ENCODE assay signal across 13 cellular contexts in genomic region chr4:143391895-143392294, GRCh38. TPM values are rescaled to one million over a fixed set of nuclear protein-coding genes. Genes with fewer than 3 reads are reported as not detected.
DNase-seq lines count a peak whose midpoint lies in the region; ATAC-seq and TF ChIP-seq lines count a peak whose summit lies in the region.
"Had no signal": no experiment of that assay in that cellular context is flagged by ENCODE, and none has a peak within 500 bp of the region (broad histone marks: within the 10 kb centered on the region; RNA-seq: fewer than 3 reads in every experiment).

No MANE protein-coding gene starts in this region.

- 6 to 21% methylated on average over 3 of the region's 3 CpGs for WGBS in gastroesophageal sphincter (ENCODE audit: low coverage in 1 of 2), 2 donors

- no peaks in the 10 kb centered on the region for H3K27me3 ChIP-seq in adipocyte (replicated peaks; ENCODE audit: control insufficient read depth, insufficient read depth, low read length)
- H3K27me3 ChIP-seq in gastroesophageal sphincter: no peaks in the 10 kb centered on the region
- H3K27me3 ChIP-seq: transverse colon had no signal

- H3K36me3 ChIP-seq in adipocyte (ENCODE audit: control insufficient read depth, insufficient read depth, low read length, severe bottlenecking): no peaks in the 10 kb centered on the region
- no peaks in the 10 kb centered on the region for H3K36me3 ChIP-seq in gastroesophageal sphincter
- H3K36me3 ChIP-seq: transverse colon had no signal

- H3K9me3 ChIP-seq in adipocyte (ENCODE audit: control insufficient read depth, low read length) (no peaks in the 10 kb centered on the region), gastroesophageal sphincter (no peaks in the 10 kb centered on the region)
- H3K9me3 ChIP-seq: transverse colon had no signal

- no peak overlapping the region for H3K4me3 ChIP-seq in adipocyte (ENCODE audit: low read length)
- no peak overlapping the region for H3K4me3 ChIP-seq in gastroesophageal sphincter
- H3K4me3 ChIP-seq: transverse colon had no signal

- ATAC-seq in gastroesophageal sphincter: no peak
- ATAC-seq in GM18873 (IDR thresholded peaks at IDR 0.05; ENCODE audit: low FRiP score, unreplicated experiment): no peak
- ATAC-seq in left colon: no peak

- DNase-seq in EH (ENCODE audit: low read depth) (peak; percentile 86), adipocyte (ENCODE audit: low read depth) (peak; percentile 92), substantia nigra (lab: John Stamatoyannopoulos, UW) (no peak), NCI-H226 (no peak), left colon (no peak)
- no peak for DNase-seq in stimulated activated CD4-positive, alpha-beta T cell treated with anti-CD3 and anti-CD28 coated beads, Interleukin-2, amount 100 ng/mL, for 48 hours
- DNase-seq: activated CD4-positive, alpha-beta memory T cell treated with anti-CD3 and anti-CD28 coated beads, Interleukin-2, amount 10 ng/mL, durations not matched to agents 7 days and 5 days; amygdala; dermis blood vessel endothelial cell; foreskin melanocyte; transverse colon had no signal

- TF ChIP-seq POLR2A in gastroesophageal sphincter (IDR thresholded peaks at IDR 0.05): no peak

- TF ChIP-seq CTCF in gastroesophageal sphincter (IDR thresholded peaks at IDR 0.05): no peak

- peak overlapping the region; percentile 11 for H3K9ac ChIP-seq in adipocyte (ENCODE audit: low read length)

- no peak for TF ChIP-seq EP300 in gastroesophageal sphincter (IDR thresholded peaks at IDR 0.05)

- intact Hi-C loops in left colon (cut with DNase I, micrococcal nuclease): no loop called here

- H3K27ac ChIP-seq in gastroesophageal sphincter (peak overlapping the region; percentile 26 to 71 (median 51)), substantia nigra (ENCODE audit: low read depth, low read length, poor library complexity, severe bottlenecking) (peak overlapping the region; percentile 33)

- H3K4me1 ChIP-seq in adipocyte (ENCODE audit: control insufficient read depth, insufficient read depth, low read length) (peaks cover 33% of the 10 kb centered on the region), gastroesophageal sphincter (peaks cover 48 to 99% (median 55%) of the 10 kb centered on the region in 3 donors)

RNA-seq across cellular contexts. Expression of gene GAB1, which starts 55.2 kb away (rescaled TPM):
- 100 to 1,000 TPM; 102 to 129 (median 118) TPM for total RNA-seq in gastroesophageal sphincter
- 10 to 100 TPM; 69.0 to 71.1 TPM for total RNA-seq in left colon

Comparison
In these comparisons a context has a peak if more than half of its experiments do, and no peak if none do; other contexts are left out.
1. DNase-seq: peak in EH (single experiment) and adipocyte (single experiment); none in substantia nigra (0 of 49), NCI-H226 (single experiment), stimulated activated CD4-positive, alpha-beta T cell treated with anti-CD3 and anti-CD28 coated beads, Interleukin-2, amount 100 ng/mL, for 48 hours (0 of 2) and left colon (0 of 2).